In the genomic region with DNA sequence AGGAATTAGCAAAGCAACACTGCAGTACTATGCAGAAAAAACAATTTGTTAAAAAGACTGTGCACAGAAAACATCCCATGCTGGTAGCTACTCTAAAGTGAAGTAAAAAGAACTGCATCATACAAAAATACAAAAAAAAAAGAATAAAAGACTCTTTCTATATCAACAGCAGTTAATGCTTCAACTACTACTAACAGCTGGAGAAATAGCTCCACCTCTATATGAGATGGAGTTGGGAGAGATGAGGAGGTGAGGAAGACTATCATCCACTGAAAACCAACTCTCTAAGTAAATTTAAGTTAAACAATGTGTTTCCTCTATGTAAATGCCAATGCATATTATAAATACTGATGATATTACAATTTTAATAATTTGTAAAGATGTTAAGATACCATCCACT, we compare ENCODE assay signal across 1 cellular context.
A peak's percentile ranks its signal among the peaks of the same experiment; 100 is the strongest.
TF ChIP-seq lines count a peak whose summit lies in the region.

No MANE protein-coding gene starts in this region.

TF ChIP-seq in K562, 482 proteins besides CTCF, POLR2A, EP300 and RAD21:
- TF ChIP-seq C11orf30 (IDR thresholded peaks at IDR 0.05; ENCODE audit: low read depth) (peak; percentile 20; the same call in 1 of the 2 replicates), ZNF316 (IDR thresholded peaks at IDR 0.05) (peak; percentile 44; the same call in 1 of the 2 replicates), STAG1 (CRISPR knock-in tag; IDR thresholded peaks at IDR 0.05; ENCODE audit: borderline replicate concordance) (no peak)
